In genomic region chr2:150167711-150168110, GRCh38 we compare ENCODE assay signal across 2 cellular contexts.
TF ChIP-seq lines count a peak whose summit lies in the region.

No MANE protein-coding gene starts in this region.

TF ChIP-seq in liver, 16 proteins besides CTCF, POLR2A, EP300 and RAD21 (continued from another document):
- TF ChIP-seq REST (IDR thresholded peaks at IDR 0.05): no peak
- TF ChIP-seq TAF1 (conservative IDR thresholded peaks at IDR 0.05): no peak
TF ChIP-seq in liver: peak in this region for 0.

TF ChIP-seq in HepG2, 621 proteins besides CTCF, POLR2A, EP300 and RAD21 (continued from another document):
- TF ChIP-seq KLF9 (CRISPR knock-in tag; IDR thresholded peaks at IDR 0.05; ENCODE audit: low read depth) (no peak), ZMAT3 (CRISPR knock-in tag; conservative IDR thresholded peaks at IDR 0.05) (no peak), RXRB (CRISPR knock-in tag; IDR thresholded peaks at IDR 0.05; ENCODE audit: borderline replicate concordance) (no peak), ZSCAN20 (CRISPR knock-in tag; IDR thresholded peaks at IDR 0.05; ENCODE audit: borderline replicate concordance) (no peak), PHB2 (IDR thresholded peaks at IDR 0.05; ENCODE audit: partially characterized antibody) (no peak), MYNN (CRISPR knock-in tag; IDR thresholded peaks at IDR 0.05; ENCODE audit: low read depth) (no peak)
- TF ChIP-seq, protein P1, sequence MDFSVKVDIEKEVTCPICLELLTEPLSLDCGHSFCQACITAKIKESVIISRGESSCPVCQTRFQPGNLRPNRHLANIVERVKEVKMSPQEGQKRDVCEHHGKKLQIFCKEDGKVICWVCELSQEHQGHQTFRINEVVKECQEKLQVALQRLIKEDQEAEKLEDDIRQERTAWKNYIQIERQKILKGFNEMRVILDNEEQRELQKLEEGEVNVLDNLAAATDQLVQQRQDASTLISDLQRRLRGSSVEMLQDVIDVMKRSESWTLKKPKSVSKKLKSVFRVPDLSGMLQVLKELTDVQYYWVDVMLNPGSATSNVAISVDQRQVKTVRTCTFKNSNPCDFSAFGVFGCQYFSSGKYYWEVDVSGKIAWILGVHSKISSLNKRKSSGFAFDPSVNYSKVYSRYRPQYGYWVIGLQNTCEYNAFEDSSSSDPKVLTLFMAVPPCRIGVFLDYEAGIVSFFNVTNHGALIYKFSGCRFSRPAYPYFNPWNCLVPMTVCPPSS (IDR thresholded peaks at IDR 0.05): no peak
